ENCODE assay signal across 12 cellular contexts in genomic region chr3:153070153-153070868, GRCh38.
A peak's percentile ranks its signal among the peaks of the same experiment; 100 is the strongest.
DNase-seq lines count a peak whose midpoint lies in the region; ATAC-seq, FAIRE-seq and TF ChIP-seq lines count a peak whose summit lies in the region.
"Had no signal": no experiment of that assay in that cellular context is flagged by ENCODE, and none has a peak within 500 bp of the region (broad histone marks: within the 10 kb centered on the region; RNA-seq: fewer than 3 reads in every experiment).

No MANE protein-coding gene starts in this region.

- CTCF ChIA-PET in mammary epithelial cell (lab: Charles Lee; ENCODE audit: low non-redundant PET) (no interaction called here), HepG2 (lab: Yijun Ruan, JAX; ENCODE audit: low intra/inter-chr PET ratio, low total read pairs) (no interaction called here)

- TF ChIP-seq POLR2A in HepG2 (IDR thresholded peaks at IDR 0.05; ENCODE audit: insufficient read depth in 1 of 2, low read depth in 2 of 2, low read length in 2 of 2) (no peak), vagina (IDR thresholded peaks at IDR 0.05) (no peak)

- H3K36me3 ChIP-seq in mammary epithelial cell (ENCODE audit: insufficient read depth, low read length) (no peaks in the 10 kb centered on the region), HepG2 (replicated peaks in 1 of 2; ENCODE audit: control insufficient read depth in 1 of 2, insufficient read depth in 2 of 2, low read length in 2 of 2) (no peaks in the 10 kb centered on the region), vagina (no peaks in the 10 kb centered on the region)

- FAIRE-seq in HepG2 (lab: Jason Lieb, UNC) = no peak
- FAIRE-seq: GM12891 had no signal

- intact Hi-C loops in mammary epithelial cell (cut with micrococcal nuclease) = no loop called here
- intact Hi-C loops in HepG2 (cut with micrococcal nuclease; ENCODE audit: unreplicated experiment) = no loop called here
- intact Hi-C loops in vagina (cut with DNase I) = no loop called here

- 94% methylated on average over 1 of the region's 1 CpG for WGBS in mammary epithelial cell (ENCODE audit: low coverage, missing lambda C conversion rate)
- 68% methylated on average over 1 of the region's 1 CpG for WGBS in HepG2 (ENCODE audit: low lambda C conversion rate)

- TF ChIP-seq RAD21 in HepG2 (CRISPR knock-in tag; IDR thresholded peaks at IDR 0.05) = no peak

- in situ Hi-C loops in mammary epithelial cell (cut with MboI; ENCODE audit: low sequenced_read_pairs in 2 of 2) = no loop called here
- in situ Hi-C loops in HepG2 (cut with HindIII; ENCODE audit: extremely low pct_ligation_motif_present, low pct_unique_long_range_greater_than_20kb) = no loop called here

- no peak for ATAC-seq in HepG2

- H3K27me3 ChIP-seq in mammary epithelial cell (ENCODE audit: insufficient read depth, low read length) = no peaks in the 10 kb centered on the region
- no peaks in the 10 kb centered on the region for H3K27me3 ChIP-seq in HepG2 (ENCODE audit: control insufficient read depth in 1 of 2, insufficient read depth in 2 of 2, low read length in 2 of 2)
- no peaks in the 10 kb centered on the region for H3K27me3 ChIP-seq in vagina

- POLR2A ChIA-PET in HepG2 (lab: Yijun Ruan, JAX) = no interaction called here

- H3K9me3 ChIP-seq in mammary epithelial cell (replicated peaks; ENCODE audit: insufficient read depth, low read length) = no peaks in the 10 kb centered on the region
- no peaks in the 10 kb centered on the region for H3K9me3 ChIP-seq in HepG2 (ENCODE audit: low read length)
- no peaks in the 10 kb centered on the region for H3K9me3 ChIP-seq in vagina

- peak; percentile 63 for DNase-seq in EL
- DNase-seq in NCI-H446 treated with DMSO at 0.1 percent for 48 hours (lab: John Stamatoyannopoulos, UW) = peak; percentile 54
- peak; percentile 44 for DNase-seq in mammary epithelial cell
- DNase-seq in HepG2 (ENCODE audit: low spot score) = no peak
- DNase-seq in vagina (ENCODE audit: extremely low spot score in 2 of 2) = no peak
- DNase-seq in occipital lobe (lab: John Stamatoyannopoulos, UW) = no peak
- no peak for DNase-seq in NCI-H128 (lab: John Stamatoyannopoulos, UW; ENCODE audit: unreplicated experiment)
- no peak for DNase-seq in NCI-H345 treated with DMSO at 0.1 percent for 48 hours (lab: John Stamatoyannopoulos, UW; ENCODE audit: unreplicated experiment)
- DNase-seq: activated CD8-positive, alpha-beta memory T cell treated with anti-CD3 and anti-CD28 coated beads, Interleukin-2, amount 50 U/mL, for 48 hours; anterior cingulate cortex; NCI-H2227 treated with DMSO at 0.1 percent for 48 hours had no signal

- no peaks in the 10 kb centered on the region for H3K79me2 ChIP-seq in mammary epithelial cell (ENCODE audit: insufficient read depth, low read length)
- no peaks in the 10 kb centered on the region for H3K79me2 ChIP-seq in HepG2 (ENCODE audit: insufficient read depth, low read length)

- dilution Hi-C loops in mammary epithelial cell (cut with HindIII; ENCODE audit: low sequenced_read_pairs) = no loop called here

- no peak overlapping the region for H3K9ac ChIP-seq in mammary epithelial cell (ENCODE audit: insufficient read depth, low read length)
- no peak overlapping the region for H3K9ac ChIP-seq in HepG2 (ENCODE audit: insufficient read depth, low read depth, low read length)

- no peak for TF ChIP-seq CTCF in mammary epithelial cell (conservative IDR thresholded peaks at IDR 0.05 in 1 of 2, IDR thresholded peaks at IDR 0.05 in 1 of 2; ENCODE audit: extremely low read depth in 1 of 2, insufficient read depth in 1 of 2, low read depth in 1 of 2, low read length in 2 of 2)
- TF ChIP-seq CTCF in HepG2 (CRISPR knock-in tag; IDR thresholded peaks at IDR 0.05) = no peak
- TF ChIP-seq CTCF in vagina (IDR thresholded peaks at IDR 0.05) = no peak

- BruUV-seq in mammary epithelial cell (replicated peaks; lab: Mats Ljungman, UMichigan) (no TSS peak), HepG2 (replicated peaks; lab: Mats Ljungman, UMichigan) (no TSS peak)

- H3K4me3 ChIP-seq in mammary epithelial cell (replicated peaks in 1 of 3; ENCODE audit: insufficient read depth in 1 of 3, low read depth in 2 of 3, low read length in 3 of 3) (no peak overlapping the region), HepG2 (replicated peaks in 1 of 3; ENCODE audit: insufficient read depth in 1 of 3, low read depth in 2 of 3, low read length in 3 of 3) (no peak overlapping the region), vagina (no peak overlapping the region)

- TF ChIP-seq EP300 in HepG2 (IDR thresholded peaks at IDR 0.05; ENCODE audit: low read depth in 2 of 2, low read length in 2 of 2) (no peak), HepG2 (CRISPR knock-in tag; IDR thresholded peaks at IDR 0.05; ENCODE audit: borderline replicate concordance) (no peak)

- H3K4me2 ChIP-seq in mammary epithelial cell (ENCODE audit: insufficient read depth, low read depth, low read length) (no peak overlapping the region), HepG2 (ENCODE audit: low read depth, low read length) (no peak overlapping the region)

- H3K27ac ChIP-seq in mammary epithelial cell (ENCODE audit: insufficient read depth, low read depth, low read length) = no peak overlapping the region
- no peak overlapping the region for H3K27ac ChIP-seq in HepG2 (ENCODE audit: extremely low read length, insufficient read depth, low read length)
- no peak overlapping the region for H3K27ac ChIP-seq in vagina

- no peaks in the 10 kb centered on the region for H3K4me1 ChIP-seq in mammary epithelial cell (ENCODE audit: insufficient read depth, low read length)
- H3K4me1 ChIP-seq in HepG2 (ENCODE audit: insufficient read depth, low read length) = no peaks in the 10 kb centered on the region
- no peaks in the 10 kb centered on the region for H3K4me1 ChIP-seq in vagina

- H4K20me1 ChIP-seq in mammary epithelial cell (ENCODE audit: insufficient read depth, low read length) = no peaks in the 10 kb centered on the region
- no peaks in the 10 kb centered on the region for H4K20me1 ChIP-seq in HepG2 (ENCODE audit: insufficient read depth, low read length)

- H2AFZ ChIP-seq in mammary epithelial cell (ENCODE audit: low read depth, low read length) (no peak overlapping the region), HepG2 (ENCODE audit: low read length) (no peak overlapping the region)

TF ChIP-seq in HepG2, 621 proteins besides CTCF, POLR2A, EP300 and RAD21:
- TF ChIP-seq ZNF740 (CRISPR knock-in tag; IDR thresholded peaks at IDR 0.05) (no peak), MAFK (conservative IDR thresholded peaks at IDR 0.05 in 1 of 2, IDR thresholded peaks at IDR 0.05 in 1 of 2; ENCODE audit: low read length in 2 of 2) (peak; percentile 74 to 83), MAFF (IDR thresholded peaks at IDR 0.05; ENCODE audit: low read depth, low read length) (peak; percentile 75)

Comparison
In these comparisons a context has a peak if more than half of its experiments do, and no peak if none do; other contexts are left out.
1. DNase-seq: peak in EL (single experiment), NCI-H446 treated with DMSO at 0.1 percent for 48 hours (single experiment) and mammary epithelial cell (single experiment); none in HepG2 (single experiment), vagina (0 of 2), occipital lobe (single experiment), NCI-H128 (single experiment) and NCI-H345 treated with DMSO at 0.1 percent for 48 hours (single experiment).